In genomic region chrX:47645530-47645929, GRCh38 we compare ENCODE assay signal across 1 cellular context.
TF ChIP-seq lines count a peak whose summit lies in the region.

No MANE protein-coding gene starts in this region.

TF ChIP-seq in GM12878, 131 proteins besides CTCF, POLR2A, EP300 and RAD21:
- TF ChIP-seq MYB (IDR thresholded peaks at IDR 0.05; ENCODE audit: borderline replicate concordance, low read depth, low read length) (no peak), SKIL (IDR thresholded peaks at IDR 0.05; ENCODE audit: low read depth, poor library complexity, severe bottlenecking) (no peak), RELA (IDR thresholded peaks at IDR 0.05; ENCODE audit: borderline replicate concordance, partially characterized antibody) (no peak), KDM1A (IDR thresholded peaks at IDR 0.05; ENCODE audit: borderline replicate concordance) (no peak), NFXL1 (IDR thresholded peaks at IDR 0.05; ENCODE audit: borderline replicate concordance) (no peak), RELB (IDR thresholded peaks at IDR 0.05; ENCODE audit: low read depth) (no peak), PRDM15 (CRISPR knock-in tag; IDR thresholded peaks at IDR 0.05) (no peak), HCFC1 (IDR thresholded peaks at IDR 0.05; ENCODE audit: low read length) (no peak), ZSCAN29 (IDR thresholded peaks at IDR 0.05) (no peak), POLR2AphosphoS2 (IDR thresholded peaks at IDR 0.05; ENCODE audit: low read depth, low read length) (no peak)
- TF ChIP-seq, protein P1, sequence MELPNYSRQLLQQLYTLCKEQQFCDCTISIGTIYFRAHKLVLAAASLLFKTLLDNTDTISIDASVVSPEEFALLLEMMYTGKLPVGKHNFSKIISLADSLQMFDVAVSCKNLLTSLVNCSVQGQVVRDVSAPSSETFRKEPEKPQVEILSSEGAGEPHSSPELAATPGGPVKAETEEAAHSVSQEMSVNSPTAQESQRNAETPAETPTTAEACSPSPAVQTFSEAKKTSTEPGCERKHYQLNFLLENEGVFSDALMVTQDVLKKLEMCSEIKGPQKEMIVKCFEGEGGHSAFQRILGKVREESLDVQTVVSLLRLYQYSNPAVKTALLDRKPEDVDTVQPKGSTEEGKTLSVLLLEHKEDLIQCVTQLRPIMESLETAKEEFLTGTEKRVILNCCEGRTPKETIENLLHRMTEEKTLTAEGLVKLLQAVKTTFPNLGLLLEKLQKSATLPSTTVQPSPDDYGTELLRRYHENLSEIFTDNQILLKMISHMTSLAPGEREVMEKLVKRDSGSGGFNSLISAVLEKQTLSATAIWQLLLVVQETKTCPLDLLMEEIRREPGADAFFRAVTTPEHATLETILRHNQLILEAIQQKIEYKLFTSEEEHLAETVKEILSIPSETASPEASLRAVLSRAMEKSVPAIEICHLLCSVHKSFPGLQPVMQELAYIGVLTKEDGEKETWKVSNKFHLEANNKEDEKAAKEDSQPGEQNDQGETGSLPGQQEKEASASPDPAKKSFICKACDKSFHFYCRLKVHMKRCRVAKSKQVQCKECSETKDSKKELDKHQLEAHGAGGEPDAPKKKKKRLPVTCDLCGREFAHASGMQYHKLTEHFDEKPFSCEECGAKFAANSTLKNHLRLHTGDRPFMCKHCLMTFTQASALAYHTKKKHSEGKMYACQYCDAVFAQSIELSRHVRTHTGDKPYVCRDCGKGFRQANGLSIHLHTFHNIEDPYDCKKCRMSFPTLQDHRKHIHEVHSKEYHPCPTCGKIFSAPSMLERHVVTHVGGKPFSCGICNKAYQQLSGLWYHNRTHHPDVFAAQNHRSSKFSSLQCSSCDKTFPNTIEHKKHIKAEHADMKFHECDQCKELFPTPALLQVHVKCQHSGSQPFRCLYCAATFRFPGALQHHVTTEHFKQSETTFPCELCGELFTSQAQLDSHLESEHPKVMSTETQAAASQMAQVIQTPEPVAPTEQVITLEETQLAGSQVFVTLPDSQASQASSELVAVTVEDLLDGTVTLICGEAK (IDR thresholded peaks at IDR 0.05; ENCODE audit: borderline replicate concordance): no peak
